Comparison of ENCODE assay signal across 8 cellular contexts in genomic region chr5:73447234-73448071, GRCh38. TPM values are rescaled to one million over a fixed set of nuclear protein-coding genes. Genes with fewer than 3 reads are reported as not detected.
DNase-seq lines count a peak whose midpoint lies in the region; ATAC-seq and TF ChIP-seq lines count a peak whose summit lies in the region.

No MANE protein-coding gene starts in this region.

- peaks cover 1 to 5% of the 10 kb centered on the region in 2 donors for H3K36me3 Mint-ChIP-seq in stimulated activated naive B cell treated with anti-CD40 and anti-IgM and Interleukin-4, amounts not matched to agents 10 μg/mL and 1 μg/mL and 100 μg/mL, for 72 hours

- peak; percentile 55 to 58 for ATAC-seq in stimulated activated naive B cell treated with anti-CD40 and anti-IgM and Interleukin-4, amounts not matched to agents 10 μg/mL and 1 μg/mL and 100 μg/mL, for 72 hours (replicated peaks)

- POLR2A ChIA-PET in HEK293T (lab: Yijun Ruan, JAX): interaction anchor here (1.0 to 3.0 kb wide), 16 partner anchors 10 to 232 kb away, joined by 3 to 32 read pairs (median 8); partner anchors contain the start of gene BTF3

- peak; percentile 87 for DNase-seq in DMS 273 (lab: John Stamatoyannopoulos, UW; ENCODE audit: unreplicated experiment)
- DNase-seq in HEK293T (ENCODE audit: extremely low spot score): peak; percentile 20
- DNase-seq in RPMI7951 (ENCODE audit: low read depth): peak; percentile 58
- peak; percentile 77 for DNase-seq in astrocyte of the hippocampus (ENCODE audit: low read depth, low spot score)
- DNase-seq in iris pigment epithelial cell (ENCODE audit: low read depth): peak; percentile 64
- no peak for DNase-seq in stimulated activated naive B cell treated with anti-CD40 and anti-IgM and Interleukin-4, amounts not matched to agents 10 μg/mL and 1 μg/mL and 100 μg/mL, for 72 hours
- DNase-seq in DMS153 treated with DMSO at 0.1 percent for 48 hours (lab: John Stamatoyannopoulos, UW; ENCODE audit: unreplicated experiment): no peak
- no peak for DNase-seq in midbrain (lab: John Stamatoyannopoulos, UW)

- H3K27me3 Mint-ChIP-seq in stimulated activated naive B cell treated with anti-CD40 and anti-IgM and Interleukin-4, amounts not matched to agents 10 μg/mL and 1 μg/mL and 100 μg/mL, for 72 hours: peaks cover 47 to 67% of the 10 kb centered on the region in 2 donors

- H3K27ac Mint-ChIP-seq in stimulated activated naive B cell treated with anti-CD40 and anti-IgM and Interleukin-4, amounts not matched to agents 10 μg/mL and 1 μg/mL and 100 μg/mL, for 72 hours: peak overlapping the region; percentile 79

- peaks cover 6 to 39% of the 10 kb centered on the region in 2 donors for H3K4me1 Mint-ChIP-seq in stimulated activated naive B cell treated with anti-CD40 and anti-IgM and Interleukin-4, amounts not matched to agents 10 μg/mL and 1 μg/mL and 100 μg/mL, for 72 hours

- H3K4me3 Mint-ChIP-seq in stimulated activated naive B cell treated with anti-CD40 and anti-IgM and Interleukin-4, amounts not matched to agents 10 μg/mL and 1 μg/mL and 100 μg/mL, for 72 hours: peak overlapping the region; percentile 84 to 88

- CTCF ChIA-PET in HEK293T (lab: Yijun Ruan, JAX): interaction anchor here (0.8 kb wide), 1 partner anchor 27 kb away, joined by 3 read pairs; no protein-coding TSS in a partner anchor

- H3K9me3 Mint-ChIP-seq in stimulated activated naive B cell treated with anti-CD40 and anti-IgM and Interleukin-4, amounts not matched to agents 10 μg/mL and 1 μg/mL and 100 μg/mL, for 72 hours: peaks cover 4 to 7% of the 10 kb centered on the region in 2 donors

TF ChIP-seq in HEK293T, 16 proteins besides CTCF, POLR2A, EP300 and RAD21:
- TF ChIP-seq LEF1 (IDR thresholded peaks at IDR 0.05; ENCODE audit: borderline replicate concordance) (no peak), PKNOX1 (IDR thresholded peaks at IDR 0.05) (no peak), FOXK2 (IDR thresholded peaks at IDR 0.05) (no peak), SP1 (IDR thresholded peaks at IDR 0.05) (no peak), HDGF (IDR thresholded peaks at IDR 0.05; ENCODE audit: borderline replicate concordance) (no peak), ZNF384 (IDR thresholded peaks at IDR 0.05) (no peak), FOXM1 (IDR thresholded peaks at IDR 0.05; ENCODE audit: borderline replicate concordance) (no peak), BHLHE40 (IDR thresholded peaks at IDR 0.05; ENCODE audit: borderline replicate concordance) (no peak), FOXA1 (IDR thresholded peaks at IDR 0.05) (no peak), ELF4 (IDR thresholded peaks at IDR 0.05) (no peak), ARNT (IDR thresholded peaks at IDR 0.05) (no peak), TARDBP (IDR thresholded peaks at IDR 0.05) (no peak), CTBP1 (IDR thresholded peaks at IDR 0.05; ENCODE audit: borderline replicate concordance) (no peak)

RNA-seq across cellular contexts. Expression of gene FOXD1, which starts 1.1 kb away (rescaled TPM):
- total RNA-seq in RPMI7951 (2014; rRNA removed; shearing (Covaris generic)): 9.1 and 11.2 TPM in 2 replicates

RNA-seq across cellular contexts. Expression of gene BTF3, which starts 50.8 kb away (rescaled TPM):
- 396 and 495 TPM in 2 replicates for total RNA-seq in RPMI7951 (2014; rRNA removed; shearing (Covaris generic))

Comparison
In these comparisons a context has a peak if more than half of its experiments do, and no peak if none do; other contexts are left out.
1. DNase-seq: peak in DMS 273 (single experiment), HEK293T (single experiment), RPMI7951 (single experiment), astrocyte of the hippocampus (single experiment) and iris pigment epithelial cell (single experiment); none in stimulated activated naive B cell treated with anti-CD40 and anti-IgM and Interleukin-4, amounts not matched to agents 10 μg/mL and 1 μg/mL and 100 μg/mL, for 72 hours (single experiment), DMS153 treated with DMSO at 0.1 percent for 48 hours (single experiment) and midbrain (single experiment).